ENCODE assay signal across 20 cellular contexts in genomic region chr21:29655577-29655976, GRCh38.
"Had no signal": no experiment of that assay in that cellular context is flagged by ENCODE, and none has a peak within 500 bp of the region (broad histone marks: within the 10 kb centered on the region; RNA-seq: fewer than 3 reads in every experiment).

No MANE protein-coding gene starts in this region.

- H3K27me3 Mint-ChIP-seq: activated B cell treated with CpG ODN at 0.5 μM for 24 hours had no signal

- DNase-seq: activated B cell treated with CpG ODN at 0.5 μM for 24 hours; activated CD8-positive, alpha-beta memory T cell treated with anti-CD3 and anti-CD28 coated beads, Interleukin-2, amount 50 U/mL, for 48 hours; activated gamma-delta T cell; activated T-cell treated with anti-CD3 and anti-CD28 coated beads, Interleukin-2, amount 50 U/mL, for 48 hours; adrenal gland; central memory CD4-positive, alpha-beta T cell; dorsolateral prefrontal cortex; esophagus squamous epithelium; gastrocnemius medialis; heart left ventricle; left ventricle myocardium superior; mammary epithelial cell; naive thymus-derived CD8-positive, alpha-beta T cell; SK-N-SH; stimulated activated CD4-positive, alpha-beta T cell treated with anti-CD3 and anti-CD28 coated beads, Interleukin-2, amount 100 ng/mL, for 48 hours; stimulated activated CD8-positive, alpha-beta memory T cell treated with anti-CD3 and anti-CD28 coated beads, Interleukin-4, amount 100 ng/mL, for 48 hours; stimulated activated naive B cell treated with anti-CD40 and anti-IgM and Interleukin-4, amounts not matched to agents 10 μg/mL and 1 μg/mL and 100 μg/mL, for 72 hours; T1000 had no signal

- H3K27ac Mint-ChIP-seq: activated B cell treated with CpG ODN at 0.5 μM for 24 hours; mesothelial cell of epicardium; stimulated activated naive B cell treated with anti-CD40 and anti-IgM and Interleukin-4, amounts not matched to agents 10 μg/mL and 1 μg/mL and 100 μg/mL, for 72 hours; type B pancreatic cell had no signal

- H3K4me3 Mint-ChIP-seq: activated B cell treated with CpG ODN at 0.5 μM for 24 hours; mesothelial cell of epicardium; naive thymus-derived CD8-positive, alpha-beta T cell; stimulated activated naive B cell treated with anti-CD40 and anti-IgM and Interleukin-4, amounts not matched to agents 10 μg/mL and 1 μg/mL and 100 μg/mL, for 72 hours; type B pancreatic cell had no signal

- H3K9me3 Mint-ChIP-seq: activated B cell treated with CpG ODN at 0.5 μM for 24 hours had no signal

- ATAC-seq: heart left ventricle; left ventricle myocardium superior; naive thymus-derived CD8-positive, alpha-beta T cell; stimulated activated naive B cell treated with anti-CD40 and anti-IgM and Interleukin-4, amounts not matched to agents 10 μg/mL and 1 μg/mL and 100 μg/mL, for 72 hours had no signal
